24 cellular contexts compared by ENCODE assay signal in genomic region chr1:193649587-193649986, GRCh38.
DNase-seq lines count a peak whose midpoint lies in the region; ATAC-seq, FAIRE-seq and TF ChIP-seq lines count a peak whose summit lies in the region.
"Had no signal": no experiment of that assay in that cellular context is flagged by ENCODE, and none has a peak within 500 bp of the region (broad histone marks: within the 10 kb centered on the region; RNA-seq: fewer than 3 reads in every experiment).

No MANE protein-coding gene starts in this region.

- TF ChIP-seq CTCF in HepG2 (CRISPR knock-in tag; IDR thresholded peaks at IDR 0.05) (no peak), right lobe of liver (IDR thresholded peaks at IDR 0.05) (no peak), K562 (IDR thresholded peaks at IDR 0.05 in 2 of 3, conservative IDR thresholded peaks at IDR 0.05 in 1 of 3; ENCODE audit: insufficient read depth in 2 of 3, low read depth in 1 of 3, low read length in 3 of 3) (no peak)

- no peak overlapping the region for H3K9ac ChIP-seq in HepG2 (ENCODE audit: insufficient read depth, low read depth, low read length)
- H3K9ac ChIP-seq in K562 (ENCODE audit: insufficient read depth in 1 of 2, low read depth in 2 of 2, low read length in 2 of 2): no peak overlapping the region
- H3K9ac ChIP-seq: BLaER1 treated with 17β-estradiol and CSF1 and Interleukin-3, amounts not matched to agents 10 nM and 100 nM had no signal

- H3K9me1 ChIP-seq in K562 (ENCODE audit: control insufficient read depth, insufficient read depth, low read length): no peaks in the 10 kb centered on the region

- in situ Hi-C loops in HepG2 (cut with HindIII; ENCODE audit: extremely low pct_ligation_motif_present, low pct_unique_long_range_greater_than_20kb) (no loop called here), K562 (cut with MboI) (no loop called here)

- no peak for ATAC-seq in HepG2
- no peak for ATAC-seq in right lobe of liver
- no peak for ATAC-seq in K562
- no peak for ATAC-seq in HG03175 (IDR thresholded peaks at IDR 0.05; ENCODE audit: unreplicated experiment)
- ATAC-seq: A549; CD8-positive, alpha-beta T cell; GM12878 had no signal

- WGBS in HepG2 (ENCODE audit: low lambda C conversion rate): 27% methylated on average over 3 of the region's 3 CpGs
- WGBS in right lobe of liver (ENCODE audit: insufficient coverage, low coverage, low lambda C conversion rate, missing lambda C conversion rate): 89% methylated on average over 3 of the region's 3 CpGs
- 2% methylated on average over 3 of the region's 3 CpGs for WGBS in K562 (ENCODE audit: insufficient coverage, low coverage, missing lambda C conversion rate)

- H3K4me2 ChIP-seq in HepG2 (ENCODE audit: low read depth, low read length): no peak overlapping the region
- no peak overlapping the region for H3K4me2 ChIP-seq in K562 (ENCODE audit: insufficient read depth, low read length)
- H3K4me2 ChIP-seq: A549; BLaER1 treated with 17β-estradiol and CSF1 and Interleukin-3, amounts not matched to agents 10 nM and 100 nM had no signal

- BruUV-seq in HepG2 (replicated peaks; lab: Mats Ljungman, UMichigan): no TSS peak
- BruUV-seq in K562 (replicated peaks; lab: Mats Ljungman, UMichigan): no TSS peak

- TF ChIP-seq POLR2A in HepG2 (IDR thresholded peaks at IDR 0.05; ENCODE audit: insufficient read depth in 1 of 2, low read depth in 2 of 2, low read length in 2 of 2) (no peak), right lobe of liver (IDR thresholded peaks at IDR 0.05) (no peak), K562 (conservative IDR thresholded peaks at IDR 0.05) (no peak)

- DNase-seq in HepG2 (ENCODE audit: low spot score) (no peak), right lobe of liver (no peak), K562 (ENCODE audit: extremely low read depth in 1 of 4, low spot score in 3 of 4) (no peak), hippocampal formation (lab: John Stamatoyannopoulos, UW) (no peak)
- DNase-seq: AML-193; Caco-2; Calu3; CD4-positive, alpha-beta T cell; CD8-positive, alpha-beta T cell; DMS 273 treated with DMSO at 0.1 percent for 48 hours; DMS153; DMS53; DMS79; DND-41; EL; GDM1 had no signal

- H3K79me2 ChIP-seq in HepG2 (ENCODE audit: insufficient read depth, low read length) (no peaks in the 10 kb centered on the region), K562 (ENCODE audit: control insufficient read depth, insufficient read depth, low read length) (no peaks in the 10 kb centered on the region)

- H3K4me1 ChIP-seq in HepG2 (ENCODE audit: insufficient read depth, low read length) (no peaks in the 10 kb centered on the region), right lobe of liver (no peaks in the 10 kb centered on the region), K562 (replicated peaks in 1 of 2; ENCODE audit: control insufficient read depth in 2 of 2, insufficient read depth in 2 of 2, low read length in 2 of 2) (no peaks in the 10 kb centered on the region)
- H3K4me1 ChIP-seq: A549; BLaER1 treated with 17β-estradiol and CSF1 and Interleukin-3, amounts not matched to agents 10 nM and 100 nM; Caco-2 had no signal

- H3K36me3 ChIP-seq in HepG2 (replicated peaks in 1 of 2; ENCODE audit: control insufficient read depth in 1 of 2, insufficient read depth in 2 of 2, low read length in 2 of 2): no peaks in the 10 kb centered on the region
- no peaks in the 10 kb centered on the region for H3K36me3 ChIP-seq in right lobe of liver
- H3K36me3 ChIP-seq in K562 (ENCODE audit: control insufficient read depth, insufficient read depth, low read length): no peaks in the 10 kb centered on the region
- H3K36me3 ChIP-seq: BLaER1 treated with 17β-estradiol and CSF1 and Interleukin-3, amounts not matched to agents 10 nM and 100 nM had no signal

- intact Hi-C loops in HepG2 (cut with micrococcal nuclease; ENCODE audit: unreplicated experiment) (no loop called here), right lobe of liver (cut with DNase I) (no loop called here), K562 (cut with micrococcal nuclease) (no loop called here)

- H3K27ac ChIP-seq in HepG2 (ENCODE audit: extremely low read length, insufficient read depth, low read length): no peak overlapping the region
- no peak overlapping the region for H3K27ac ChIP-seq in right lobe of liver
- H3K27ac ChIP-seq in K562 (ENCODE audit: extremely low read depth, low read depth, low read length): no peak overlapping the region
- H3K27ac ChIP-seq: 22Rv1; A549; BLaER1 treated with 17β-estradiol and CSF1 and Interleukin-3, amounts not matched to agents 10 nM and 100 nM; C4-2B had no signal

- peaks cover 35% of the 10 kb centered on the region for H3K9me3 ChIP-seq in HepG2 (ENCODE audit: low read length)
- peaks cover 0 to 3% (median 0%) of the 10 kb centered on the region in 4 donors for H3K9me3 ChIP-seq in right lobe of liver
- H3K9me3 ChIP-seq in K562 (replicated peaks; ENCODE audit: control insufficient read depth, insufficient read depth, low read depth, low read length): no peaks in the 10 kb centered on the region
- H3K9me3 ChIP-seq: Caco-2 had no signal

- no peak for TF ChIP-seq EP300 in HepG2 (IDR thresholded peaks at IDR 0.05; ENCODE audit: low read depth in 2 of 2, low read length in 2 of 2)
- TF ChIP-seq EP300 in HepG2 (CRISPR knock-in tag; IDR thresholded peaks at IDR 0.05; ENCODE audit: borderline replicate concordance): no peak
- TF ChIP-seq EP300 in K562 (IDR thresholded peaks at IDR 0.05; ENCODE audit: low read length): no peak

- H3K27me3 ChIP-seq in HepG2 (ENCODE audit: control insufficient read depth in 1 of 2, insufficient read depth in 2 of 2, low read length in 2 of 2) (no peaks in the 10 kb centered on the region), right lobe of liver (no peaks in the 10 kb centered on the region), K562 (ENCODE audit: control insufficient read depth in 2 of 2, insufficient read depth in 2 of 2, low read length in 2 of 2) (no peaks in the 10 kb centered on the region)
- H3K27me3 ChIP-seq: BLaER1 treated with 17β-estradiol and CSF1 and Interleukin-3, amounts not matched to agents 10 nM and 100 nM had no signal

- no peak overlapping the region for H2AFZ ChIP-seq in HepG2 (ENCODE audit: low read length)
- no peak overlapping the region for H2AFZ ChIP-seq in K562 (ENCODE audit: low read depth, low read length)

- CTCF ChIA-PET in HepG2 (lab: Yijun Ruan, JAX; ENCODE audit: low intra/inter-chr PET ratio, low total read pairs) (no interaction called here), K562 (lab: Yijun Ruan, JAX; ENCODE audit: low intra/inter-chr PET ratio) (no interaction called here)

- H3K4me3 ChIP-seq in HepG2 (replicated peaks in 1 of 3; ENCODE audit: insufficient read depth in 1 of 3, low read depth in 2 of 3, low read length in 3 of 3) (no peak overlapping the region), right lobe of liver (no peak overlapping the region), K562 (no peak overlapping the region)
- H3K4me3 ChIP-seq: A549; BLaER1 treated with 17β-estradiol and CSF1 and Interleukin-3, amounts not matched to agents 10 nM and 100 nM; GM12878 had no signal

- FAIRE-seq in HepG2 (lab: Jason Lieb, UNC) (no peak), K562 (lab: Jason Lieb, UNC) (no peak)
- FAIRE-seq: A549, GM12878, GM12892, GM18507 had no signal

- POLR2A ChIA-PET in HepG2 (lab: Yijun Ruan, JAX) (no interaction called here), K562 (lab: Yijun Ruan, JAX) (no interaction called here)

- TF ChIP-seq RAD21 in HepG2 (CRISPR knock-in tag; IDR thresholded peaks at IDR 0.05) (no peak), K562 (CRISPR knock-in tag; conservative IDR thresholded peaks at IDR 0.05 in 1 of 2, IDR thresholded peaks at IDR 0.05 in 1 of 2) (no peak)

- no peaks in the 10 kb centered on the region for H4K20me1 ChIP-seq in HepG2 (ENCODE audit: insufficient read depth, low read length)
- H4K20me1 ChIP-seq in K562 (replicated peaks; ENCODE audit: control insufficient read depth, insufficient read depth, low read length): no peaks in the 10 kb centered on the region
- H4K20me1 ChIP-seq: BLaER1 treated with 17β-estradiol and CSF1 and Interleukin-3, amounts not matched to agents 10 nM and 100 nM had no signal

TF ChIP-seq in HepG2, 621 proteins besides CTCF, POLR2A, EP300 and RAD21:
- TF ChIP-seq CCAR2 (optimal IDR thresholded peaks at IDR 0.05; ENCODE audit: low read depth, low read length) (no peak), CEBPB (IDR thresholded peaks at IDR 0.05; ENCODE audit: borderline replicate concordance, low read depth, low read length) (peak; percentile 46; the same call in 1 of the 2 replicates), TOPORS (CRISPR knock-in tag; IDR thresholded peaks at IDR 0.05) (no peak)

TF ChIP-seq in K562, 482 proteins besides CTCF, POLR2A, EP300 and RAD21:
- no peak for TF ChIP-seq CEBPG (CRISPR knock-in tag; IDR thresholded peaks at IDR 0.05)
- TF ChIP-seq CEBPG (tag; conservative IDR thresholded peaks at IDR 0.05 in 1 of 2, IDR thresholded peaks at IDR 0.05 in 1 of 2): peak; percentile 40 to 91; a peak in 3 of 4 replicates
- TF ChIP-seq L3MBTL2 (IDR thresholded peaks at IDR 0.05): no peak
- no peak for TF ChIP-seq ESRRB (CRISPR knock-in tag; IDR thresholded peaks at IDR 0.05; ENCODE audit: borderline replicate concordance)
- peak; percentile 61 for TF ChIP-seq CEBPB (tag; IDR thresholded peaks at IDR 0.05)
- no peak for TF ChIP-seq RBM39 (optimal IDR thresholded peaks at IDR 0.05; ENCODE audit: low read depth, low read length)

Comparison
In these comparisons a context has a peak if more than half of its experiments do, and no peak if none do; other contexts are left out.
1. Of the 241 proteins assayed by ChIP-seq in both HepG2 and K562: peak only in HepG2: none; only in K562: CEBPG; in both: CEBPB; in neither: 239.